Comparison of ENCODE assay signal across 1 cellular context in genomic region chr10:74176380-74177139, GRCh38.
TF ChIP-seq lines count a peak whose summit lies in the region.

No MANE protein-coding gene starts in this region.

TF ChIP-seq in GM12878, 131 proteins besides CTCF, POLR2A, EP300 and RAD21 (continued from another document and continues in another):
- no peak for TF ChIP-seq SKIL (IDR thresholded peaks at IDR 0.05; ENCODE audit: low read depth, poor library complexity, severe bottlenecking)
- TF ChIP-seq NFXL1 (IDR thresholded peaks at IDR 0.05; ENCODE audit: borderline replicate concordance): no peak
- peak; percentile 99 for TF ChIP-seq YY1 (IDR thresholded peaks at IDR 0.05; ENCODE audit: low read depth, low read length)
- no peak for TF ChIP-seq EZH2 (IDR thresholded peaks at IDR 0.05; ENCODE audit: borderline replicate concordance, control insufficient read depth, low read depth, low read length)
- TF ChIP-seq, protein P1, sequence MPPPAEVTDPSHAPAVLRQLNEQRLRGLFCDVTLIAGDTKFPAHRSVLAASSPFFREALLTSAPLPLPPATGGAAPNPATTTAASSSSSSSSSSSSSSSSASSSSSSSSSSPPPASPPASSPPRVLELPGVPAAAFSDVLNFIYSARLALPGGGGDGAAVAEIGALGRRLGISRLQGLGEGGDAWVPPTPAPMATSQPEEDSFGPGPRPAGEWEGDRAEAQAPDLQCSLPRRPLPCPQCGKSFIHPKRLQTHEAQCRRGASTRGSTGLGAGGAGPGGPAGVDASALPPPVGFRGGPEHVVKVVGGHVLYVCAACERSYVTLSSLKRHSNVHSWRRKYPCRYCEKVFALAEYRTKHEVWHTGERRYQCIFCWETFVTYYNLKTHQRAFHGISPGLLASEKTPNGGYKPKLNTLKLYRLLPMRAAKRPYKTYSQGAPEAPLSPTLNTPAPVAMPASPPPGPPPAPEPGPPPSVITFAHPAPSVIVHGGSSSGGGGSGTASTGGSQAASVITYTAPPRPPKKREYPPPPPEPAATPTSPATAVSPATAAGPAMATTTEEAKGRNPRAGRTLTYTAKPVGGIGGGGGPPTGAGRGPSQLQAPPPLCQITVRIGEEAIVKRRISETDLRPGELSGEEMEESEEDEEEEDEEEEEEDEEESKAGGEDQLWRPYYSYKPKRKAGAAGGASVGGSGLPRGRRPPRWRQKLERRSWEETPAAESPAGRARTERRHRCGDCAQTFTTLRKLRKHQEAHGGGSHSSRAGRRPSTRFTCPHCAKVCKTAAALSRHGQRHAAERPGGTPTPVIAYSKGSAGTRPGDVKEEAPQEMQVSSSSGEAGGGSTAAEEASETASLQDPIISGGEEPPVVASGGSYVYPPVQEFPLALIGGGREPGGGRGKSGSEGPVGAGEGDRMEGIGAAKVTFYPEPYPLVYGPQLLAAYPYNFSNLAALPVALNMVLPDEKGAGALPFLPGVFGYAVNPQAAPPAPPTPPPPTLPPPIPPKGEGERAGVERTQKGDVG (CRISPR knock-in tag; IDR thresholded peaks at IDR 0.05): no peak
- peak; percentile 4; the same call in 1 of the 2 replicates for TF ChIP-seq MTA2 (IDR thresholded peaks at IDR 0.05; ENCODE audit: low read depth)
- 0 out of 2 replicates have a peak, but pooled peaks have one; percentile 10 for TF ChIP-seq NR2F1 (conservative IDR thresholded peaks at IDR 0.05)
- no peak for TF ChIP-seq CHD4 (IDR thresholded peaks at IDR 0.05)
- TF ChIP-seq, protein P2, sequence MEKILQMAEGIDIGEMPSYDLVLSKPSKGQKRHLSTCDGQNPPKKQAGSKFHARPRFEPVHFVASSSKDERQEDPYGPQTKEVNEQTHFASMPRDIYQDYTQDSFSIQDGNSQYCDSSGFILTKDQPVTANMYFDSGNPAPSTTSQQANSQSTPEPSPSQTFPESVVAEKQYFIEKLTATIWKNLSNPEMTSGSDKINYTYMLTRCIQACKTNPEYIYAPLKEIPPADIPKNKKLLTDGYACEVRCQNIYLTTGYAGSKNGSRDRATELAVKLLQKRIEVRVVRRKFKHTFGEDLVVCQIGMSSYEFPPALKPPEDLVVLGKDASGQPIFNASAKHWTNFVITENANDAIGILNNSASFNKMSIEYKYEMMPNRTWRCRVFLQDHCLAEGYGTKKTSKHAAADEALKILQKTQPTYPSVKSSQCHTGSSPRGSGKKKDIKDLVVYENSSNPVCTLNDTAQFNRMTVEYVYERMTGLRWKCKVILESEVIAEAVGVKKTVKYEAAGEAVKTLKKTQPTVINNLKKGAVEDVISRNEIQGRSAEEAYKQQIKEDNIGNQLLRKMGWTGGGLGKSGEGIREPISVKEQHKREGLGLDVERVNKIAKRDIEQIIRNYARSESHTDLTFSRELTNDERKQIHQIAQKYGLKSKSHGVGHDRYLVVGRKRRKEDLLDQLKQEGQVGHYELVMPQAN (conservative IDR thresholded peaks at IDR 0.05): peak; percentile 45; the same call in 1 of the 2 replicates
- peak; percentile 9 for TF ChIP-seq SIX5 (IDR thresholded peaks at IDR 0.05; ENCODE audit: low read depth, low read length, severe bottlenecking)
- TF ChIP-seq SMAD5 (IDR thresholded peaks at IDR 0.05; ENCODE audit: low read depth): peak; percentile 80; the same call in 1 of the 2 replicates
- no peak for TF ChIP-seq PAX5 (IDR thresholded peaks at IDR 0.05; ENCODE audit: borderline replicate concordance, low read depth, low read length)
- TF ChIP-seq CREB1 (IDR thresholded peaks at IDR 0.05; ENCODE audit: low read depth): peak; percentile 64
- no peak; the same call in 1 of the 2 replicates for TF ChIP-seq EED (IDR thresholded peaks at IDR 0.05; ENCODE audit: low read depth)
- 0 out of 2 replicates have a peak, but pooled peaks have one; percentile 24 for TF ChIP-seq TCF12 (IDR thresholded peaks at IDR 0.05; ENCODE audit: low read depth, low read length)
- peak; percentile 75 for TF ChIP-seq BCL3 (IDR thresholded peaks at IDR 0.05; ENCODE audit: borderline replicate concordance, insufficient read depth, low read depth, low read length, poor library complexity, severe bottlenecking)
- no peak for TF ChIP-seq CEBPB (IDR thresholded peaks at IDR 0.05; ENCODE audit: borderline replicate concordance in 1 of 2, low read depth in 2 of 2, low read length in 2 of 2)
- TF ChIP-seq KDM1A (IDR thresholded peaks at IDR 0.05; ENCODE audit: borderline replicate concordance): no peak
- TF ChIP-seq MTA3 (IDR thresholded peaks at IDR 0.05; ENCODE audit: borderline replicate concordance, low read length): no peak; the same call in 1 of the 2 replicates
- TF ChIP-seq ESRRA (IDR thresholded peaks at IDR 0.05; ENCODE audit: low read length): peak; percentile 62; the same call in 1 of the 2 replicates
- no peak for TF ChIP-seq CEBPZ (IDR thresholded peaks at IDR 0.05; ENCODE audit: low read depth, low read length)
- 0 out of 2 replicates have a peak, but pooled peaks have one; percentile 8 for TF ChIP-seq IRF4 (IDR thresholded peaks at IDR 0.05; ENCODE audit: low read depth, low read length)
- no peak for TF ChIP-seq ZSCAN29 (IDR thresholded peaks at IDR 0.05)
- TF ChIP-seq MYB (IDR thresholded peaks at IDR 0.05; ENCODE audit: borderline replicate concordance, low read depth, low read length): no peak
- peak; percentile 39; the same call in 1 of the 2 replicates for TF ChIP-seq RB1 (IDR thresholded peaks at IDR 0.05; ENCODE audit: borderline replicate concordance)
- peak; percentile 84; the same call in 1 of the 2 replicates for TF ChIP-seq SIN3A (IDR thresholded peaks at IDR 0.05; ENCODE audit: low read depth, low read length)
- TF ChIP-seq SUPT20H (IDR thresholded peaks at IDR 0.05; ENCODE audit: borderline replicate concordance, control insufficient read depth, low read depth, low read length): no peak
- no peak for TF ChIP-seq PAX8 (IDR thresholded peaks at IDR 0.05)
- TF ChIP-seq SMC3 (IDR thresholded peaks at IDR 0.05; ENCODE audit: borderline replicate concordance, low read length): no peak
- no peak for TF ChIP-seq ATF2 (IDR thresholded peaks at IDR 0.05; ENCODE audit: low read length)
- TF ChIP-seq, protein P3, sequence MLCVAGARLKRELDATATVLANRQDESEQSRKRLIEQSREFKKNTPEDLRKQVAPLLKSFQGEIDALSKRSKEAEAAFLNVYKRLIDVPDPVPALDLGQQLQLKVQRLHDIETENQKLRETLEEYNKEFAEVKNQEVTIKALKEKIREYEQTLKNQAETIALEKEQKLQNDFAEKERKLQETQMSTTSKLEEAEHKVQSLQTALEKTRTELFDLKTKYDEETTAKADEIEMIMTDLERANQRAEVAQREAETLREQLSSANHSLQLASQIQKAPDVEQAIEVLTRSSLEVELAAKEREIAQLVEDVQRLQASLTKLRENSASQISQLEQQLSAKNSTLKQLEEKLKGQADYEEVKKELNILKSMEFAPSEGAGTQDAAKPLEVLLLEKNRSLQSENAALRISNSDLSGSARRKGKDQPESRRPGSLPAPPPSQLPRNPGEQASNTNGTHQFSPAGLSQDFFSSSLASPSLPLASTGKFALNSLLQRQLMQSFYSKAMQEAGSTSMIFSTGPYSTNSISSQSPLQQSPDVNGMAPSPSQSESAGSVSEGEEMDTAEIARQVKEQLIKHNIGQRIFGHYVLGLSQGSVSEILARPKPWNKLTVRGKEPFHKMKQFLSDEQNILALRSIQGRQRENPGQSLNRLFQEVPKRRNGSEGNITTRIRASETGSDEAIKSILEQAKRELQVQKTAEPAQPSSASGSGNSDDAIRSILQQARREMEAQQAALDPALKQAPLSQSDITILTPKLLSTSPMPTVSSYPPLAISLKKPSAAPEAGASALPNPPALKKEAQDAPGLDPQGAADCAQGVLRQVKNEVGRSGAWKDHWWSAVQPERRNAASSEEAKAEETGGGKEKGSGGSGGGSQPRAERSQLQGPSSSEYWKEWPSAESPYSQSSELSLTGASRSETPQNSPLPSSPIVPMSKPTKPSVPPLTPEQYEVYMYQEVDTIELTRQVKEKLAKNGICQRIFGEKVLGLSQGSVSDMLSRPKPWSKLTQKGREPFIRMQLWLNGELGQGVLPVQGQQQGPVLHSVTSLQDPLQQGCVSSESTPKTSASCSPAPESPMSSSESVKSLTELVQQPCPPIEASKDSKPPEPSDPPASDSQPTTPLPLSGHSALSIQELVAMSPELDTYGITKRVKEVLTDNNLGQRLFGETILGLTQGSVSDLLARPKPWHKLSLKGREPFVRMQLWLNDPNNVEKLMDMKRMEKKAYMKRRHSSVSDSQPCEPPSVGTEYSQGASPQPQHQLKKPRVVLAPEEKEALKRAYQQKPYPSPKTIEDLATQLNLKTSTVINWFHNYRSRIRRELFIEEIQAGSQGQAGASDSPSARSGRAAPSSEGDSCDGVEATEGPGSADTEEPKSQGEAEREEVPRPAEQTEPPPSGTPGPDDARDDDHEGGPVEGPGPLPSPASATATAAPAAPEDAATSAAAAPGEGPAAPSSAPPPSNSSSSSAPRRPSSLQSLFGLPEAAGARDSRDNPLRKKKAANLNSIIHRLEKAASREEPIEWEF (IDR thresholded peaks at IDR 0.05; ENCODE audit: insufficient replicate concordance, low read depth, low read length): no peak
- no peak for TF ChIP-seq NR2C2 (IDR thresholded peaks at IDR 0.05; ENCODE audit: borderline replicate concordance, control insufficient read depth, insufficient read length, low read depth)
- TF ChIP-seq CBFB (IDR thresholded peaks at IDR 0.05; ENCODE audit: low read depth): 0 out of 2 replicates have a peak, but pooled peaks have one; percentile 11
- TF ChIP-seq CBX3 (IDR thresholded peaks at IDR 0.05; ENCODE audit: borderline replicate concordance, low read depth): no peak
- TF ChIP-seq SRF (IDR thresholded peaks at IDR 0.05; ENCODE audit: low read depth in 2 of 2, low read length in 2 of 2): peak in 1 of 2 experiments; percentile 66; a peak in 1 of 4 replicates
- TF ChIP-seq RELA (IDR thresholded peaks at IDR 0.05; ENCODE audit: borderline replicate concordance, partially characterized antibody): no peak
- TF ChIP-seq USF2 (IDR thresholded peaks at IDR 0.05; ENCODE audit: borderline replicate concordance, low read depth, low read length): peak; percentile 84
